ENCODE assay signal across 8 cellular contexts in genomic region chr4:128810871-128811570, GRCh38. TPM values are rescaled to one million over a fixed set of nuclear protein-coding genes. Genes with fewer than 3 reads are reported as not detected.
DNase-seq lines count a peak whose midpoint lies in the region; ATAC-seq and TF ChIP-seq lines count a peak whose summit lies in the region.

No MANE protein-coding gene starts in this region.

- H3K27ac Mint-ChIP-seq in naive thymus-derived CD4-positive, alpha-beta T cell: peak overlapping the region; percentile 93 to 100 (median 96)
- peak overlapping the region; percentile 99 for H3K27ac Mint-ChIP-seq in stimulated activated memory B cell treated with anti-CD40 and anti-IgM and Interleukin-4, amounts not matched to agents 10 μg/mL and 1 μg/mL and 100 μg/mL, for 72 hours

- H3K27me3 ChIP-seq in DND-41 (ENCODE audit: insufficient read depth, low read length, poor library complexity) (no peaks in the 10 kb centered on the region), KMS-11 (ENCODE audit: insufficient read depth, low read depth) (no peaks in the 10 kb centered on the region), fibroblast of lung (ENCODE audit: control insufficient read depth, insufficient read depth, low read length) (no peaks in the 10 kb centered on the region)
- H3K27me3 ChIP-seq in naive thymus-derived CD4-positive, alpha-beta T cell (ENCODE audit: control insufficient read depth in 2 of 2, insufficient read depth in 2 of 2, low read length in 2 of 2): no peaks in the 10 kb centered on the region

- H3K4me1 Mint-ChIP-seq in naive thymus-derived CD4-positive, alpha-beta T cell: peaks cover 20 to 39% (median 26%) of the 10 kb centered on the region in 7 donors
- H3K4me1 Mint-ChIP-seq in stimulated activated memory B cell treated with anti-CD40 and anti-IgM and Interleukin-4, amounts not matched to agents 10 μg/mL and 1 μg/mL and 100 μg/mL, for 72 hours: peaks cover 22% of the 10 kb centered on the region

- peaks cover 0 to under 1% (median 0%) of the 10 kb centered on the region in 5 donors for H3K36me3 Mint-ChIP-seq in naive thymus-derived CD4-positive, alpha-beta T cell
- H3K36me3 Mint-ChIP-seq in stimulated activated memory B cell treated with anti-CD40 and anti-IgM and Interleukin-4, amounts not matched to agents 10 μg/mL and 1 μg/mL and 100 μg/mL, for 72 hours: no peaks in the 10 kb centered on the region

- H3K27me3 Mint-ChIP-seq in naive thymus-derived CD4-positive, alpha-beta T cell: no peaks in the 10 kb centered on the region
- H3K27me3 Mint-ChIP-seq in stimulated activated memory B cell treated with anti-CD40 and anti-IgM and Interleukin-4, amounts not matched to agents 10 μg/mL and 1 μg/mL and 100 μg/mL, for 72 hours: no peaks in the 10 kb centered on the region

- peak overlapping the region; percentile 93 to 100 (median 97) for H3K4me3 Mint-ChIP-seq in naive thymus-derived CD4-positive, alpha-beta T cell
- peak overlapping the region; percentile 97 for H3K4me3 Mint-ChIP-seq in stimulated activated memory B cell treated with anti-CD40 and anti-IgM and Interleukin-4, amounts not matched to agents 10 μg/mL and 1 μg/mL and 100 μg/mL, for 72 hours

- DNase-seq in DND-41: peak; percentile 90
- DNase-seq in RKO (ENCODE audit: low spot score): peak; percentile 81
- DNase-seq in activated T-helper 1 cell treated with anti-CD3 and anti-CD28 coated beads, Interleukin-2, amount 50 U/mL, for 16 hours (ENCODE audit: low read depth in 1 of 2, low spot score in 1 of 2): peak; percentile 58 to 73
- DNase-seq in fibroblast of lung (ENCODE audit: low read depth in 2 of 2): peak; percentile 90 to 91
- DNase-seq in naive thymus-derived CD4-positive, alpha-beta T cell: peak; percentile 64 to 85 (median 83)

- TF ChIP-seq CTCF in DND-41 (IDR thresholded peaks at IDR 0.05; ENCODE audit: borderline replicate concordance, extremely low read depth, low read length, poor library complexity, severe bottlenecking) (no peak), KMS-11 (conservative IDR thresholded peaks at IDR 0.05; ENCODE audit: low read depth, low read length) (no peak), fibroblast of lung (conservative IDR thresholded peaks at IDR 0.05 in 1 of 2, IDR thresholded peaks at IDR 0.05 in 1 of 2; ENCODE audit: low read depth in 1 of 2, low read length in 2 of 2) (peak in 1 of 2 donors; percentile 0)

- CTCF ChIA-PET in naive thymus-derived CD4-positive, alpha-beta T cell (lab: Charles Lee): interaction anchor here (0.7 kb wide), 1 partner anchor 933 kb away, joined by 3 read pairs; no protein-coding TSS in a partner anchor

- H3K9me3 Mint-ChIP-seq in naive thymus-derived CD4-positive, alpha-beta T cell: peaks cover 0 to 2% (median 0%) of the 10 kb centered on the region in 11 donors
- no peaks in the 10 kb centered on the region for H3K9me3 Mint-ChIP-seq in stimulated activated memory B cell treated with anti-CD40 and anti-IgM and Interleukin-4, amounts not matched to agents 10 μg/mL and 1 μg/mL and 100 μg/mL, for 72 hours

- H2AFZ ChIP-seq in DND-41 (ENCODE audit: low read depth, low read length): peak overlapping the region; percentile 78
- peak overlapping the region; percentile 23; the same call in 1 of the 2 replicates for H2AFZ ChIP-seq in KMS-11 (ENCODE audit: low read depth)
- H2AFZ ChIP-seq in fibroblast of lung (ENCODE audit: low read length): no peak overlapping the region

- ATAC-seq in DND-41 (ENCODE audit: insufficient read depth, low read depth) (peak; percentile 50), GM21786 (IDR thresholded peaks at IDR 0.05; ENCODE audit: unreplicated experiment) (peak; percentile 42)
- peak; percentile 59 for ATAC-seq in naive thymus-derived CD4-positive, alpha-beta T cell
- ATAC-seq in stimulated activated memory B cell treated with anti-CD40 and anti-IgM and Interleukin-4, amounts not matched to agents 10 μg/mL and 1 μg/mL and 100 μg/mL, for 72 hours: peak; percentile 78

- H3K36me3 ChIP-seq in DND-41 (ENCODE audit: insufficient read depth, low read length) (no peaks in the 10 kb centered on the region), KMS-11 (ENCODE audit: insufficient read depth) (no peaks in the 10 kb centered on the region), fibroblast of lung (ENCODE audit: control insufficient read depth, insufficient read depth, low read length) (no peaks in the 10 kb centered on the region)
- peaks cover 0 to 10% (median 0%) of the 10 kb centered on the region in 3 experiments for H3K36me3 ChIP-seq in naive thymus-derived CD4-positive, alpha-beta T cell (ENCODE audit: control insufficient read depth in 2 of 3, insufficient read depth in 3 of 3, low read length in 3 of 3)

- peak overlapping the region; percentile 81 for H3K9ac ChIP-seq in DND-41 (ENCODE audit: low read depth, low read length)
- peak overlapping the region; percentile 100 for H3K9ac ChIP-seq in KMS-11
- H3K9ac ChIP-seq in fibroblast of lung (ENCODE audit: insufficient read depth, low read length): peak overlapping the region; percentile 92

- H3K4me3 ChIP-seq in DND-41 (ENCODE audit: low read depth in 1 of 2, low read length in 2 of 2): peak overlapping the region; percentile 73 to 97
- no peak overlapping the region for H3K4me3 ChIP-seq in KMS-11 (IDR thresholded peaks at IDR 0.05; ENCODE audit: insufficient read depth, low read depth, low read length)
- H3K4me3 ChIP-seq in fibroblast of lung (replicated peaks in 1 of 4; ENCODE audit: control extremely low read depth in 1 of 4, insufficient read depth in 1 of 4, low read depth in 3 of 4, low read length in 4 of 4): peak overlapping the region; percentile 72 to 99 (median 76)
- H3K4me3 ChIP-seq in naive thymus-derived CD4-positive, alpha-beta T cell (ENCODE audit: low read length): peak overlapping the region; percentile 99

- H3K9me3 ChIP-seq in DND-41 (ENCODE audit: insufficient read depth, low read length, severe bottlenecking) (no peaks in the 10 kb centered on the region), fibroblast of lung (ENCODE audit: control insufficient read depth, insufficient read depth, low read depth, low read length) (no peaks in the 10 kb centered on the region)
- no peaks in the 10 kb centered on the region for H3K9me3 ChIP-seq in naive thymus-derived CD4-positive, alpha-beta T cell (ENCODE audit: control insufficient read depth in 2 of 3, low read length in 3 of 3)

- peaks cover 14% of the 10 kb centered on the region; the same call in 1 of the 2 replicates for H4K20me1 ChIP-seq in DND-41 (ENCODE audit: insufficient read depth, low read length)
- peaks cover 13% of the 10 kb centered on the region for H4K20me1 ChIP-seq in KMS-11 (ENCODE audit: insufficient read depth)
- H4K20me1 ChIP-seq in fibroblast of lung (ENCODE audit: control insufficient read depth, extremely low read depth, insufficient read depth, low read length): no peaks in the 10 kb centered on the region

- intact Hi-C loops in naive thymus-derived CD4-positive, alpha-beta T cell (cut with micrococcal nuclease): loop anchor here (1.0 to 5.0 kb wide), 10 partner anchors 28 to 1029 kb away; partner anchors contain the start of genes ABHD18 (in 1 of the 2), HSPA4L (in 1 of the 2), LARP1B (in 1 of the 2) and MFSD8 (in 1 of the 2)

- H3K27ac ChIP-seq in DND-41 (ENCODE audit: low read length) (peak overlapping the region; percentile 99), KMS-11 (peak overlapping the region; percentile 100), fibroblast of lung (ENCODE audit: insufficient read depth, low read length) (peak overlapping the region; percentile 95)
- H3K27ac ChIP-seq in naive thymus-derived CD4-positive, alpha-beta T cell (ENCODE audit: low read depth, low read length): peak overlapping the region; percentile 93

- H3K4me1 ChIP-seq in DND-41 (ENCODE audit: insufficient read depth, low read length) (peaks cover 23% of the 10 kb centered on the region), KMS-11 (ENCODE audit: low read depth, poor library complexity, severe bottlenecking) (peaks cover 32% of the 10 kb centered on the region), fibroblast of lung (ENCODE audit: control insufficient read depth, extremely low read depth, insufficient read depth, low read length) (peaks cover 4% of the 10 kb centered on the region)
- peaks cover 5 to 26% of the 10 kb centered on the region in 2 donors for H3K4me1 ChIP-seq in naive thymus-derived CD4-positive, alpha-beta T cell (ENCODE audit: control insufficient read depth in 2 of 2, insufficient read depth in 2 of 2, low read length in 2 of 2)

- POLR2A ChIA-PET in naive thymus-derived CD4-positive, alpha-beta T cell (lab: Charles Lee): interaction anchor here (0.7 to 1.4 kb wide), 3 partner anchors 51 to 525 kb away, joined by 4 to 5 read pairs (median 4); partner anchors contain the start of gene C4orf33

- H3K4me2 ChIP-seq in DND-41 (ENCODE audit: insufficient read depth, low read length): peak overlapping the region; percentile 66
- H3K4me2 ChIP-seq in KMS-11: peak overlapping the region; percentile 93; the same call in 1 of the 2 replicates
- H3K4me2 ChIP-seq in fibroblast of lung (ENCODE audit: extremely low read depth, insufficient read depth, low read length): peak overlapping the region; percentile 77

- peaks cover 52% of the 10 kb centered on the region for H3K79me2 ChIP-seq in DND-41 (ENCODE audit: insufficient read depth, low read length)
- peaks cover 53% of the 10 kb centered on the region for H3K79me2 ChIP-seq in KMS-11 (ENCODE audit: insufficient read depth, low read depth)
- peaks cover 42% of the 10 kb centered on the region for H3K79me2 ChIP-seq in fibroblast of lung (ENCODE audit: control insufficient read depth, insufficient read depth, low read length)

RNA-seq across cellular contexts. Expression of gene JADE1, which starts 1.5 kb away (rescaled TPM):
- total RNA-seq in fibroblast of lung: 27.7 and 49.9 TPM in 2 replicates
- 28.6 and 36.2 TPM in 2 replicates for polyA plus RNA-seq in fibroblast of lung
- 24.9 and 31.6 TPM in 2 replicates for polyA plus RNA-seq in fibroblast of lung (2012)
- polyA minus RNA-seq in fibroblast of lung (ENCODE audit: low replicate concordance): 37.3 and 87.1 TPM in 2 replicates
- 10 to 100 TPM; 35.4 to 79.5 (median 62.2) TPM for total RNA-seq in naive thymus-derived CD4-positive, alpha-beta T cell
- polyA plus RNA-seq in naive thymus-derived CD4-positive, alpha-beta T cell: 10 to 100 TPM; 34.5 to 55.8 TPM
